In genomic region chr12:88393017-88393767, GRCh38 we compare ENCODE assay signal across 9 cellular contexts.
DNase-seq lines count a peak whose midpoint lies in the region; ATAC-seq and TF ChIP-seq lines count a peak whose summit lies in the region.
"Had no signal": no experiment of that assay in that cellular context is flagged by ENCODE, and none has a peak within 500 bp of the region (broad histone marks: within the 10 kb centered on the region; RNA-seq: fewer than 3 reads in every experiment).

No MANE protein-coding gene starts in this region.

- no peaks in the 10 kb centered on the region for H3K9me3 ChIP-seq in uterus

- TF ChIP-seq POLR2A in uterus (IDR thresholded peaks at IDR 0.05): no peak

- peak overlapping the region; percentile 89 for H2BK15ac ChIP-seq in mesendoderm (replicated peaks; ENCODE audit: low read depth)

- no peak overlapping the region for H3K4me2 ChIP-seq in mesendoderm (ENCODE audit: low read length)

- H3K79me2 ChIP-seq in mesendoderm (ENCODE audit: control insufficient read depth, insufficient read depth, low read length): no peaks in the 10 kb centered on the region

- H3K79me1 ChIP-seq in mesendoderm (ENCODE audit: low read length): no peaks in the 10 kb centered on the region

- H4K8ac ChIP-seq in mesendoderm (ENCODE audit: low read depth, low read length): no peak overlapping the region

- H3K4me1 ChIP-seq in mesendoderm (ENCODE audit: control insufficient read depth, low read depth, low read length) (no peaks in the 10 kb centered on the region), uterus (no peaks in the 10 kb centered on the region)

- H3K36me3 ChIP-seq in mesendoderm (ENCODE audit: control insufficient read depth, insufficient read depth, low read length): no peaks in the 10 kb centered on the region
- H3K36me3 ChIP-seq in uterus: no peaks in the 10 kb centered on the region

- H3K4me3 ChIP-seq in GM12875 (ENCODE audit: low read depth, low read length): no peak overlapping the region
- no peak overlapping the region for H3K4me3 ChIP-seq in WI38 (ENCODE audit: low read depth, low read length)
- H3K4me3 ChIP-seq in mesendoderm (ENCODE audit: low read length): no peak overlapping the region
- H3K4me3 ChIP-seq in uterus: no peak overlapping the region
- H3K4me3 ChIP-seq: lung, SK-N-MC had no signal

- H3K23ac ChIP-seq in mesendoderm (ENCODE audit: low read length): no peak overlapping the region

- H3K18ac ChIP-seq in mesendoderm (ENCODE audit: low read length): peak overlapping the region; percentile 62

- H2AK5ac ChIP-seq in mesendoderm (ENCODE audit: low read length): no peak overlapping the region

- peak; percentile 36; the same call in 1 of the 2 replicates for TF ChIP-seq CTCF in GM12875 (IDR thresholded peaks at IDR 0.05; ENCODE audit: borderline replicate concordance, insufficient read depth, low read depth, low read length)
- peak; percentile 31; the same call in 1 of the 2 replicates for TF ChIP-seq CTCF in WI38 (IDR thresholded peaks at IDR 0.05; ENCODE audit: low read depth, low read length)
- no peak for TF ChIP-seq CTCF in uterus (IDR thresholded peaks at IDR 0.05)

- H3K27me3 ChIP-seq in mesendoderm (ENCODE audit: insufficient read depth, low read length, poor library complexity) (no peaks in the 10 kb centered on the region), uterus (no peaks in the 10 kb centered on the region)

- H3K27ac ChIP-seq in mesendoderm (ENCODE audit: low read depth, low read length) (no peak overlapping the region), uterus (no peak overlapping the region)
- H3K27ac ChIP-seq: SK-N-MC had no signal

- H4K5ac ChIP-seq in mesendoderm (ENCODE audit: low read length): no peak overlapping the region

- DNase-seq in mesendoderm: peak; percentile 83
- no peak for DNase-seq in uterus
- DNase-seq in Right ventricle myocardium inferior (ENCODE audit: missing footprints): no peak

- WGBS in mesendoderm (ENCODE audit: extremely low coverage, insufficient coverage, low lambda C conversion rate): no CpG with 5 or more reads among the region's 2 CpGs

- intact Hi-C loops in uterus (cut with DNase I; ENCODE audit: low total_unique reads): no loop called here
- intact Hi-C loops in Right ventricle myocardium inferior (cut with DNase I): no loop called here

- no peak overlapping the region for H3K56ac ChIP-seq in mesendoderm (ENCODE audit: low read length)

- H3K9ac ChIP-seq in mesendoderm (ENCODE audit: low read length): no peak overlapping the region

- peak overlapping the region; percentile 60 for H3K4ac ChIP-seq in mesendoderm (ENCODE audit: low read depth, low read length)

- ATAC-seq in HG03342 (IDR thresholded peaks at IDR 0.05; ENCODE audit: unreplicated experiment) (peak; percentile 38), HG02970 (IDR thresholded peaks at IDR 0.05; ENCODE audit: low FRiP score, unreplicated experiment) (no peak), Right ventricle myocardium inferior (no peak)

- H2BK120ac ChIP-seq in mesendoderm (ENCODE audit: low read depth, low read length): no peak overlapping the region

- no peak overlapping the region for H2BK5ac ChIP-seq in mesendoderm (ENCODE audit: low read length)

Comparison
In these comparisons a context has a peak if more than half of its experiments do, and no peak if none do; other contexts are left out.
1. CTCF ChIP-seq: peak in GM12875 (single experiment) and WI38 (single experiment); none in uterus (0 of 4).